Comparison of ENCODE assay signal across 8 cellular contexts in genomic region chr6:43687437-43688347, GRCh38. TPM values are rescaled to one million over a fixed set of nuclear protein-coding genes. Genes with fewer than 3 reads are reported as not detected.
DNase-seq lines count a peak whose midpoint lies in the region; ATAC-seq and TF ChIP-seq lines count a peak whose summit lies in the region.

Gene MRPS18A (minus strand): TSS chr6:43687791. CDS start chr6:43687779, 12 bp downstream.

- peaks cover 20% of the 10 kb centered on the region for H4K20me1 ChIP-seq in GM23338 (replicated peaks; ENCODE audit: insufficient read depth)

- H3K23ac ChIP-seq in neuronal stem cell (ENCODE audit: low read depth, low read length, poor library complexity): no peak within 1 kb of the TSS

- peak; percentile 99 for ATAC-seq in GM23338

- peak within 1 kb of the TSS; percentile 79 for H3K9ac ChIP-seq in neuronal stem cell (ENCODE audit: low read depth, low read length, poor library complexity)

- H3K27me3 ChIP-seq in GM23338 (ENCODE audit: insufficient read depth) (no peaks in the 10 kb centered on the region), SJSA1 (replicated peaks) (no peaks in the 10 kb centered on the region; the same call in 1 of the 2 replicates), neuronal stem cell (ENCODE audit: control insufficient read depth in 3 of 3, insufficient read depth in 3 of 3, low read depth in 1 of 3, low read length in 3 of 3) (peaks cover 0 to 2% (median 0%) of the 10 kb centered on the region in 3 experiments)

- H3K4me2 ChIP-seq in GM23338 (peak within 1 kb of the TSS; percentile 98), neuronal stem cell (ENCODE audit: insufficient read depth, low read length, poor library complexity, severe bottlenecking) (peak within 1 kb of the TSS; percentile 72)

- TF ChIP-seq CTCF in GM23338 (conservative IDR thresholded peaks at IDR 0.05; ENCODE audit: low read depth in 2 of 2) (no peak), subcutaneous adipose tissue (IDR thresholded peaks at IDR 0.05; ENCODE audit: low read depth) (no peak)

- no peak within 1 kb of the TSS for H2BK12ac ChIP-seq in neuronal stem cell (ENCODE audit: low read length)

- no CpG with 5 or more reads among the region's 43 CpGs for WGBS in neuronal stem cell (ENCODE audit: extremely low coverage in 2 of 2, insufficient read length in 2 of 2, insufficient replicate concordance in 1 of 2), 2 donors

- H3F3A ChIP-seq in GM23338 (replicated peaks; ENCODE audit: low read depth): no peaks in the 10 kb centered on the region; the same call in 1 of the 2 replicates

- H3K36me3 Mint-ChIP-seq in GM23338 (ENCODE audit: low read depth): no peaks in the 10 kb centered on the region; the same call in 2 of the 3 replicates

- H2AFZ ChIP-seq in GM23338 (peak within 1 kb of the TSS; percentile 97), neuronal stem cell (ENCODE audit: low read length) (peak within 1 kb of the TSS; percentile 89)

- no peak within 1 kb of the TSS for H2BK15ac ChIP-seq in neuronal stem cell (ENCODE audit: low read length)

- no peak within 1 kb of the TSS for H3K4ac ChIP-seq in neuronal stem cell (ENCODE audit: low read length)

- H3K9me3 ChIP-seq in SJSA1 (replicated peaks) (no peaks in the 10 kb centered on the region), neuronal stem cell (replicated peaks in 1 of 2; ENCODE audit: control insufficient read depth in 2 of 2, insufficient read depth in 1 of 2, low read depth in 1 of 2, low read length in 2 of 2) (no peaks in the 10 kb centered on the region)

- peaks cover 23% of the 10 kb centered on the region for H3K4me1 Mint-ChIP-seq in GM23338

- H3K4me1 ChIP-seq in GM23338 (ENCODE audit: insufficient read depth) (peaks cover 16% of the 10 kb centered on the region), SJSA1 (replicated peaks) (peaks cover 18% of the 10 kb centered on the region), neuronal stem cell (ENCODE audit: control insufficient read depth in 2 of 2, insufficient read depth in 1 of 2, low read depth in 1 of 2, low read length in 2 of 2) (peaks cover 4 to 10% of the 10 kb centered on the region in 2 donors)

- peak within 1 kb of the TSS; percentile 53 for H3K18ac ChIP-seq in neuronal stem cell (ENCODE audit: low read length)

- H3K4me3 Mint-ChIP-seq in GM23338: peak within 1 kb of the TSS; percentile 93

- H3K79me2 ChIP-seq in GM23338 (replicated peaks; ENCODE audit: insufficient read depth): peaks cover 48% of the 10 kb centered on the region

- no peaks in the 10 kb centered on the region for H3K9me3 Mint-ChIP-seq in GM23338

- no peaks in the 10 kb centered on the region for H3K9me2 ChIP-seq in GM23338 (ENCODE audit: insufficient read depth)

- peaks cover 4% of the 10 kb centered on the region for H3K27me3 Mint-ChIP-seq in GM23338 (ENCODE audit: insufficient read depth, low read depth, poor library complexity)

- no peak within 1 kb of the TSS for H4K91ac ChIP-seq in neuronal stem cell (ENCODE audit: low read depth, low read length, poor library complexity)

- H3K14ac ChIP-seq in neuronal stem cell (ENCODE audit: low read length): no peak within 1 kb of the TSS

- H3K27ac ChIP-seq in GM23338 (ENCODE audit: low read depth) (peak within 1 kb of the TSS; percentile 65; the same call in 1 of the 2 replicates), SJSA1 (peak within 1 kb of the TSS; percentile 35), neuronal stem cell (replicated peaks; ENCODE audit: low read length) (no peak within 1 kb of the TSS)

- H2BK5ac ChIP-seq in neuronal stem cell (ENCODE audit: low read length): no peak within 1 kb of the TSS

- H3K27ac Mint-ChIP-seq in GM23338: peak within 1 kb of the TSS; percentile 91

- H3K36me3 ChIP-seq in GM23338 (ENCODE audit: insufficient read depth) (no peaks in the 10 kb centered on the region), SJSA1 (peaks cover 14% of the 10 kb centered on the region), neuronal stem cell (replicated peaks in 1 of 2; ENCODE audit: control insufficient read depth in 2 of 2, insufficient read depth in 2 of 2, low read length in 2 of 2) (peaks cover 1 to 19% of the 10 kb centered on the region in 2 donors)

- DNase-seq in ELF-1 (ENCODE audit: low read depth, low spot score) (peak; percentile 88), GM23338 (ENCODE audit: low spot score) (peak; percentile 90), LHCN-M2 (ENCODE audit: low read depth) (peak; percentile 83), SJSA1 (ENCODE audit: low read depth in 1 of 2, low spot score in 2 of 2) (peak; percentile 59 to 78), foreskin melanocyte (peak; percentile 56), neuronal stem cell (ENCODE audit: low spot score) (peak; percentile 41)
- DNase-seq in activated gamma-delta T cell treated with anti-CD3 and anti-CD28 coated beads, Interleukin-2, amount 50 U/mL, for 16 hours (ENCODE audit: low read depth): peak; percentile 67

- H3K79me1 ChIP-seq in neuronal stem cell (ENCODE audit: low read depth, low read length): no peaks in the 10 kb centered on the region

- H2BK120ac ChIP-seq in neuronal stem cell (ENCODE audit: low read depth, low read length): no peak within 1 kb of the TSS

- H4K8ac ChIP-seq in neuronal stem cell (ENCODE audit: low read depth, low read length): no peak within 1 kb of the TSS

- H3K4me3 ChIP-seq in GM23338 (peak within 1 kb of the TSS; percentile 93), SJSA1 (peak within 1 kb of the TSS; percentile 59), neuronal stem cell (ENCODE audit: low read length in 2 of 2) (peak within 1 kb of the TSS; percentile 91 to 98)

- no peak within 1 kb of the TSS for H2AK5ac ChIP-seq in neuronal stem cell (ENCODE audit: low read depth, low read length)

TF ChIP-seq in GM23338, 12 proteins besides CTCF, POLR2A, EP300 and RAD21 (continues in another document):
- no peak for TF ChIP-seq JUNB (IDR thresholded peaks at IDR 0.05; ENCODE audit: unreplicated experiment)
- TF ChIP-seq EZH2 (IDR thresholded peaks at IDR 0.05; ENCODE audit: low read depth, unreplicated experiment): no peak
- no peak for TF ChIP-seq ZNF114 (CRISPR knock-in tag; IDR thresholded peaks at IDR 0.05)
- TF ChIP-seq POLR2AphosphoS5 (IDR thresholded peaks at IDR 0.05; ENCODE audit: low read depth): peak; percentile 67
- TF ChIP-seq ZNF331 (CRISPR knock-in tag; IDR thresholded peaks at IDR 0.05; ENCODE audit: low read depth): no peak

RNA-seq across cellular contexts. Expression of gene MRPS18A, which starts in this region (rescaled TPM):
- total RNA-seq in GM23338 (2014; rRNA removed; shearing (Covaris generic)): 51.7 and 62.7 TPM in 2 replicates
- 58.6 and 58.9 TPM in 2 replicates for polyA plus RNA-seq in GM23338 (2016; fragmentation: Nextera tagmentation; extraction: Ambion mirVana)
- total RNA-seq in LHCN-M2 (2014; rRNA removed) (36.3 and 37.1 TPM in 2 replicates), subcutaneous adipose tissue (10 to 100 TPM; 28.5 to 31.3 (median 30.4) TPM)
- polyA plus RNA-seq in LHCN-M2 (2012): 56.7 TPM
- total RNA-seq in SJSA1 (2014; rRNA removed; shearing (Covaris generic)): 47.9 and 57.6 TPM in 2 replicates
- 52.5 TPM for polyA plus RNA-seq in neuronal stem cell (2013, experiment 1 of 2)
- 51.4 TPM for polyA plus RNA-seq in neuronal stem cell (2013, experiment 2 of 2)
